8 cellular contexts compared by ENCODE assay signal in genomic region chr10:34814228-34815173, GRCh38. TPM values are rescaled to one million over a fixed set of nuclear protein-coding genes. Genes with fewer than 3 reads are reported as not detected.
DNase-seq lines count a peak whose midpoint lies in the region; ATAC-seq and TF ChIP-seq lines count a peak whose summit lies in the region.

No MANE protein-coding gene starts in this region.

- no peaks in the 10 kb centered on the region for H3K36me3 ChIP-seq in NT2/D1 (ENCODE audit: insufficient read depth, insufficient read length, low read length)

- H3K27me3 ChIP-seq in NT2/D1 (ENCODE audit: insufficient read depth, insufficient read length) (peaks cover 29% of the 10 kb centered on the region), dorsolateral prefrontal cortex (peaks cover 0 to 77% (median 26%) of the 10 kb centered on the region in 45 donors)

- TF ChIP-seq CTCF in dorsolateral prefrontal cortex (IDR thresholded peaks at IDR 0.05 in 54 of 56, conservative IDR thresholded peaks at IDR 0.05 in 2 of 56; ENCODE audit: low read depth in 1 of 56, partially characterized antibody in 56 of 56), result peak in 1 of 56 donors; percentile 11

- peak overlapping the region; percentile 90 for H3K9ac ChIP-seq in NT2/D1 (ENCODE audit: insufficient read length, low read depth)

- intact Hi-C loops in dorsolateral prefrontal cortex (cut with DNase I), result loop anchor here in 1 of 2 donors (5.0 kb wide), 1 partner anchor 833 kb away; no protein-coding TSS in a partner anchor

- peak; percentile 50 for DNase-seq in EH (ENCODE audit: low read depth)
- DNase-seq in NT2/D1 (ENCODE audit: low read depth, low spot score), result no peak
- peak in 1 of 10 donors; percentile 45 for DNase-seq in dorsolateral prefrontal cortex
- peak; percentile 41 to 65 for DNase-seq in lung microvascular endothelial cell (ENCODE audit: low read depth in 2 of 2)
- peak; percentile 61 for DNase-seq in ureter (ENCODE audit: low spot score)
- DNase-seq in DMS153 (lab: John Stamatoyannopoulos, UW), result no peak

- peak overlapping the region in 44 of 59 donors; percentile 1 to 87 (median 68) for H3K27ac ChIP-seq in dorsolateral prefrontal cortex

- peak overlapping the region; percentile 68 for H3K4me3 ChIP-seq in NT2/D1 (ENCODE audit: insufficient read length, low read depth)
- peak overlapping the region; percentile 35 to 79 (median 63) for H3K4me3 ChIP-seq in dorsolateral prefrontal cortex

- no peaks in the 10 kb centered on the region for H3K4me1 ChIP-seq in NT2/D1 (ENCODE audit: insufficient read depth, insufficient read length)

- no peaks in the 10 kb centered on the region for H3K9me3 ChIP-seq in NT2/D1 (ENCODE audit: insufficient read depth, low read length)

- ATAC-seq in GM21786 (IDR thresholded peaks at IDR 0.05; ENCODE audit: unreplicated experiment) (peak; percentile 17), HG03025 (IDR thresholded peaks at IDR 0.05; ENCODE audit: low FRiP score, unreplicated experiment) (no peak)

RNA-seq across cellular contexts. Expression of gene PARD3, which starts 0.6 kb away (rescaled TPM):
- 10 to 100 TPM in 118 of 120 experiments, 1 to 10 TPM in 2; 8.9 to 47.8 (median 19.1) TPM for total RNA-seq in dorsolateral prefrontal cortex
- 23.1 and 29.4 TPM in 2 replicates for total RNA-seq in lung microvascular endothelial cell
- total RNA-seq in ureter, result 73.5 TPM

Comparison
In these comparisons a context has a peak if more than half of its experiments do, and no peak if none do; other contexts are left out.
1. DNase-seq: peak in EH (single experiment), lung microvascular endothelial cell (2 of 2) and ureter (single experiment); none in NT2/D1 (single experiment) and DMS153 (single experiment).